8 cellular contexts compared by ENCODE assay signal in genomic region chr7:123532788-123533552, GRCh38. TPM values are rescaled to one million over a fixed set of nuclear protein-coding genes. Genes with fewer than 3 reads are reported as not detected.
DNase-seq lines count a peak whose midpoint lies in the region; ATAC-seq and TF ChIP-seq lines count a peak whose summit lies in the region.
"Not testable (repeated sequence)": the region's sequence is repeated elsewhere in the genome, so short reads cannot be mapped to it uniquely, and the experiment has no call there.

No MANE protein-coding gene starts in this region.

- peak overlapping the region; percentile 98; the same call in 1 of the 2 replicates for H3K4me2 ChIP-seq in HCT116 (ENCODE audit: low read length)
- peak overlapping the region; percentile 32 for H3K4me2 ChIP-seq in osteoblast (ENCODE audit: insufficient read depth, low read length)

- H3K27me3 ChIP-seq in HCT116 (ENCODE audit: insufficient read depth, low read length); right cardiac atrium (ENCODE audit: control insufficient read depth, insufficient read depth); upper lobe of left lung: not testable (repeated sequence)
- peaks cover 13% of the 10 kb centered on the region for H3K27me3 ChIP-seq in osteoblast (ENCODE audit: insufficient read depth, low read length)

- TF ChIP-seq RAD21 in HCT116 (IDR thresholded peaks at IDR 0.05; ENCODE audit: low read depth), result not testable (repeated sequence)

- H3K79me2 ChIP-seq in HCT116 (ENCODE audit: insufficient read depth, low read length); osteoblast (ENCODE audit: insufficient read depth, low read length): not testable (repeated sequence)

- CTCF ChIA-PET in HCT116 (lab: Charles Lee), result interaction anchor here (2.6 kb wide), 1 partner anchor 38 kb away, joined by 19 read pairs; no protein-coding TSS in a partner anchor

- not testable (repeated sequence) for H2AFZ ChIP-seq in HCT116 (ENCODE audit: low read depth, low read length, poor library complexity, severe bottlenecking); osteoblast (ENCODE audit: low read length)

- intact Hi-C loops in HCT116 (cut with micrococcal nuclease); right cardiac atrium (cut with DNase I): not testable (repeated sequence)

- H3K9ac ChIP-seq in HCT116 (ENCODE audit: low read length), result not testable (repeated sequence)

- H3K36me3 ChIP-seq in HCT116 (ENCODE audit: control insufficient read depth in 1 of 2, insufficient read depth in 2 of 2, low read length in 2 of 2); osteoblast (ENCODE audit: insufficient read depth, low read length); upper lobe of left lung: not testable (repeated sequence)

- H3K9me3 ChIP-seq in HCT116 (ENCODE audit: control insufficient read depth in 1 of 2, insufficient read depth in 1 of 2, low read depth in 1 of 2, low read length in 2 of 2); right cardiac atrium (ENCODE audit: control insufficient read depth, low read length); osteoblast (ENCODE audit: low read depth, low read length); upper lobe of left lung: not testable (repeated sequence)

- DNase-seq in GM12864 (ENCODE audit: low read depth); HCT116 (ENCODE audit: low read depth, low spot score): not testable (repeated sequence)
- DNase-seq in NCI-H2171 treated with DMSO at 0.1 percent for 48 hours (lab: John Stamatoyannopoulos, UW), result peak; percentile 5
- DNase-seq in activated CD4-positive, alpha-beta T cell treated with anti-CD3 and anti-CD28 coated beads, Interleukin-2, amount 50 U/mL, for 1 hour, result peak; percentile 14
- DNase-seq in cardiac fibroblast (ENCODE audit: low read depth in 2 of 2), result peak; percentile 28 to 33
- DNase-seq in right cardiac atrium, result peak; percentile 38 to 64 (median 50)
- peak; percentile 17 for DNase-seq in osteoblast (ENCODE audit: insufficient read length, low spot score, missing footprints)
- DNase-seq in upper lobe of left lung, result peak; percentile 26 to 83

- ATAC-seq in HCT116, result not testable (repeated sequence)
- peak; percentile 40 to 43 for ATAC-seq in right cardiac atrium
- ATAC-seq in upper lobe of left lung (ENCODE audit: low FRiP score in 2 of 2), result peak in 1 of 2 donors; percentile 52

- WGBS in right cardiac atrium, result 3% methylated on average over 32 of the region's 33 CpGs
- WGBS in upper lobe of left lung, 2 donors, result 2 to 5% methylated on average over 17 to 29 of the region's 33 CpGs

- not testable (repeated sequence) for TF ChIP-seq CTCF in GM12864 (IDR thresholded peaks at IDR 0.05; ENCODE audit: low read depth, low read length, missing control alignments); HCT116 (IDR thresholded peaks at IDR 0.05 in 2 of 3, conservative IDR thresholded peaks at IDR 0.05 in 1 of 3; ENCODE audit: borderline replicate concordance in 1 of 3, insufficient read depth in 1 of 3, low read depth in 2 of 3, low read length in 2 of 3); cardiac fibroblast (IDR thresholded peaks at IDR 0.05; ENCODE audit: low read depth, low read length); osteoblast (IDR thresholded peaks at IDR 0.05; ENCODE audit: extremely low read depth, low read depth, low read length); upper lobe of left lung (IDR thresholded peaks at IDR 0.05)

- H3K4me1 ChIP-seq in HCT116 (ENCODE audit: control insufficient read depth in 1 of 2, insufficient read depth in 2 of 2, low read length in 2 of 2), result peaks cover 10 to 25% of the 10 kb centered on the region in 2 experiments
- not testable (repeated sequence) for H3K4me1 ChIP-seq in right cardiac atrium (ENCODE audit: control insufficient read depth, insufficient read depth, low read length)
- H3K4me1 ChIP-seq in osteoblast (ENCODE audit: insufficient read depth, low read length), result peaks cover 12% of the 10 kb centered on the region
- H3K4me1 ChIP-seq in upper lobe of left lung, result peaks cover 7 to 11% (median 9%) of the 10 kb centered on the region in 4 donors

- BruUV-seq in HCT116 (replicated peaks; lab: Mats Ljungman, UMichigan), result TSS peak; percentile 77

- POLR2A ChIA-PET in HCT116 (lab: Charles Lee), result not testable (repeated sequence)

- not testable (repeated sequence) for TF ChIP-seq EP300 in upper lobe of left lung (IDR thresholded peaks at IDR 0.05)

- RAD21 ChIA-PET in HCT116 (lab: Charles Lee; ENCODE audit: low non-redundant PET in 1 of 2, low total read pairs in 2 of 2, uncharacterized antibody in 2 of 2, unreplicated experiment in 2 of 2), result not testable (repeated sequence)

- TF ChIP-seq POLR2A in HCT116 (IDR thresholded peaks at IDR 0.05; ENCODE audit: borderline replicate concordance, extremely low read depth, insufficient read depth, insufficient read length); upper lobe of left lung (IDR thresholded peaks at IDR 0.05): not testable (repeated sequence)

- not testable (repeated sequence) for H4K20me1 ChIP-seq in HCT116 (ENCODE audit: insufficient read depth); osteoblast (ENCODE audit: insufficient read depth, low read length)

- peak overlapping the region; percentile 27; the same call in 1 of the 2 replicates for H3K4me3 ChIP-seq in GM12864 (ENCODE audit: low read depth, low read length)
- H3K4me3 ChIP-seq in HCT116 (replicated peaks in 1 of 2; ENCODE audit: low read depth in 1 of 2, low read length in 2 of 2), result not testable (repeated sequence)
- peak overlapping the region; percentile 37 to 43 for H3K4me3 ChIP-seq in cardiac fibroblast (replicated peaks in 1 of 2; ENCODE audit: low read depth in 2 of 2, low read length in 2 of 2)
- peak overlapping the region; percentile 56 for H3K4me3 ChIP-seq in right cardiac atrium (ENCODE audit: low read length)
- H3K4me3 ChIP-seq in osteoblast (ENCODE audit: insufficient read depth, low read length), result peak overlapping the region; percentile 51
- peak overlapping the region in 3 of 4 donors; percentile 43 to 52 (median 48) for H3K4me3 ChIP-seq in upper lobe of left lung

- not testable (repeated sequence) for H3K27ac ChIP-seq in HCT116 (ENCODE audit: low read depth, low read length); right cardiac atrium (ENCODE audit: low read length); osteoblast (ENCODE audit: low read depth, low read length)
- peak overlapping the region in 2 of 4 donors; percentile 44 to 53 for H3K27ac ChIP-seq in upper lobe of left lung

- H3K9me2 ChIP-seq in HCT116 (ENCODE audit: insufficient read depth), result not testable (repeated sequence)

RNA-seq across cellular contexts. Expression of gene IQUB, which starts 1.4 kb away (rescaled TPM):
- total RNA-seq in HCT116 (2021; ENCODE audit: unreplicated experiment) (0.79 TPM), right cardiac atrium (under 1 TPM; 0.41 to 0.79 (median 0.62) TPM), osteoblast (0.72 and 0.88 TPM in 2 replicates), upper lobe of left lung (10 to 100 TPM in 1 of 6 donors, 1 to 10 TPM in 3, under 1 TPM in 2; 0.66 to 19.7 (median 2.0) TPM)
- polyA plus RNA-seq in HCT116 (2012), result 0.12 and 0.22 TPM in 2 replicates
- 0.07 TPM for polyA plus RNA-seq in right cardiac atrium

RNA-seq across cellular contexts. Expression of gene NDUFA5, which starts 24.6 kb away (rescaled TPM):
- total RNA-seq in HCT116 (2021; ENCODE audit: unreplicated experiment) (64.2 TPM), right cardiac atrium (100 to 1,000 TPM; 270 to 342 (median 313) TPM), osteoblast (25.7 and 30.6 TPM in 2 replicates), upper lobe of left lung (10 to 100 TPM; 11.5 to 65.8 (median 43.0) TPM)
- polyA plus RNA-seq in HCT116 (2012), result 12.7 and 13.0 TPM in 2 replicates
- polyA plus RNA-seq in right cardiac atrium, result 375 TPM
